ENCODE assay signal across 24 cellular contexts in the genomic region with DNA sequence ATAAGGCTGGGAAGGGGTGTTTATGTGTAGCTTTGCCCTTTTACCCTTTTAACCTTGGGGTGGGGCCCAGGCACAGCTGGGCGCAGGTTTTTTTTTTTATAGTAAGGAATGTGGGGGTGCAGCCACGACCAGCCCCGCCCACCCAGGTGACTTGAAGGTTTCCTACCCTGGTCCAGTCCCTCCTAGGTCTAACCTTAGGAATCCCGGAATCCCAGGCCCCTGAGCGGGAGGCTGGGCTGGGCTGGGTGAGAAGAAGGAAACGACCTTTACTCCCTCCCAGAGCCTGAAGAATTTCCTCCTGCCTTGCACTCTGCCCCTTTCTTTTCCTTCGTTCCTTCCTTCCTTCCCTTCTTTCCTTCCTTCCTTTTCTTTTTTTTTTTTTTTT. TPM values are rescaled to one million over a fixed set of nuclear protein-coding genes. Genes with fewer than 3 reads are reported as not detected.
DNase-seq lines count a peak whose midpoint lies in the region; ATAC-seq, FAIRE-seq and TF ChIP-seq lines count a peak whose summit lies in the region.
"Had no signal": no experiment of that assay in that cellular context is flagged by ENCODE, and none has a peak within 500 bp of the region (broad histone marks: within the 10 kb centered on the region; RNA-seq: fewer than 3 reads in every experiment).

No MANE protein-coding gene starts in this region.

- no peaks in the 10 kb centered on the region for H4K20me1 ChIP-seq in HepG2 (ENCODE audit: insufficient read depth, low read length)

- H2AFZ ChIP-seq in HepG2 (ENCODE audit: low read length), result no peak overlapping the region

- no peak for DNase-seq in HepG2 (ENCODE audit: low spot score)
- no peak for DNase-seq in right lobe of liver
- peak; percentile 89 to 95 for DNase-seq in left colon
- DNase-seq in activated T-cell treated with anti-CD3 and anti-CD28 coated beads, Interleukin-2, amount 50 U/mL, for 48 hours, result no peak
- no peak for DNase-seq in MG63
- no peak for DNase-seq in effector CD4-positive, alpha-beta T cell
- DNase-seq: activated CD4-positive, alpha-beta T cell treated with anti-CD3 and anti-CD28 coated beads, Interleukin-2, amount 50 U/mL, for 1 hour; activated naive CD4-positive, alpha-beta T cell treated with anti-CD3 and anti-CD28 coated beads, Interleukin-2, amount 50 U/mL, for 16 hours; CD8-positive, alpha-beta memory T cell; lower lobe of right lung; naive thymus-derived CD8-positive, alpha-beta T cell; NCI-H1092 treated with DMSO at 0.1 percent for 48 hours; NCI-H2107; NCI-H526; stimulated activated naive CD4-positive, alpha-beta T cell had no signal

- no peaks in the 10 kb centered on the region for H3K9me3 ChIP-seq in HepG2 (ENCODE audit: low read length)
- H3K9me3 ChIP-seq in right lobe of liver, result no peaks in the 10 kb centered on the region
- H3K9me3 ChIP-seq in MG63, result no peaks in the 10 kb centered on the region
- H3K9me3 ChIP-seq: gastroesophageal sphincter, lower lobe of right lung had no signal

- 20% methylated on average over 7 of the region's 7 CpGs for WGBS in HepG2 (ENCODE audit: low lambda C conversion rate)
- WGBS in right lobe of liver (ENCODE audit: insufficient coverage, low coverage, low lambda C conversion rate, missing lambda C conversion rate), result 15% methylated on average over 4 of the region's 7 CpGs

- CTCF ChIA-PET in HepG2 (lab: Yijun Ruan, JAX; ENCODE audit: low intra/inter-chr PET ratio, low total read pairs), result no interaction called here

- no TSS peak for BruUV-seq in HepG2 (replicated peaks; lab: Mats Ljungman, UMichigan)

- in situ Hi-C loops in HepG2 (cut with HindIII; ENCODE audit: extremely low pct_ligation_motif_present, low pct_unique_long_range_greater_than_20kb), result no loop called here

- H3K36me3 ChIP-seq in HepG2 (replicated peaks in 1 of 2; ENCODE audit: control insufficient read depth in 1 of 2, insufficient read depth in 2 of 2, low read length in 2 of 2) (no peaks in the 10 kb centered on the region), right lobe of liver (no peaks in the 10 kb centered on the region), MG63 (no peaks in the 10 kb centered on the region)
- H3K36me3 ChIP-seq: gastroesophageal sphincter, lower lobe of right lung had no signal

- no peak overlapping the region for H3K4me3 ChIP-seq in HepG2 (replicated peaks in 1 of 3; ENCODE audit: insufficient read depth in 1 of 3, low read depth in 2 of 3, low read length in 3 of 3)
- no peak overlapping the region for H3K4me3 ChIP-seq in right lobe of liver
- H3K4me3 ChIP-seq in MG63, result no peak overlapping the region
- H3K4me3 ChIP-seq: gastroesophageal sphincter, GM12878 had no signal

- TF ChIP-seq POLR2A in HepG2 (IDR thresholded peaks at IDR 0.05; ENCODE audit: insufficient read depth in 1 of 2, low read depth in 2 of 2, low read length in 2 of 2), result no peak
- no peak for TF ChIP-seq POLR2A in right lobe of liver (IDR thresholded peaks at IDR 0.05)

- POLR2A ChIA-PET in HepG2 (lab: Yijun Ruan, JAX), result interaction anchor here (1.4 kb wide), 1 partner anchor 12 kb away, joined by 4 read pairs; no protein-coding TSS in a partner anchor

- H3K79me2 ChIP-seq in HepG2 (ENCODE audit: insufficient read depth, low read length), result no peaks in the 10 kb centered on the region

- no peak overlapping the region for H3K9ac ChIP-seq in HepG2 (ENCODE audit: insufficient read depth, low read depth, low read length)

- peak overlapping the region; percentile 7 for H3K27ac ChIP-seq in HepG2 (ENCODE audit: extremely low read length, insufficient read depth, low read length)
- H3K27ac ChIP-seq in right lobe of liver, result no peak overlapping the region
- H3K27ac ChIP-seq: epithelial cell of prostate, gastroesophageal sphincter, lower lobe of right lung had no signal

- no peak for FAIRE-seq in HepG2 (lab: Jason Lieb, UNC)
- FAIRE-seq: colon, GM12878, TTC549 had no signal

- H3K27me3 ChIP-seq in HepG2 (ENCODE audit: control insufficient read depth in 1 of 2, insufficient read depth in 2 of 2, low read length in 2 of 2) (no peaks in the 10 kb centered on the region; a peak in 1 of 5 replicates), right lobe of liver (no peaks in the 10 kb centered on the region), MG63 (peaks cover 2% of the 10 kb centered on the region; the same call in 1 of the 2 replicates)

- TF ChIP-seq EP300 in HepG2 (IDR thresholded peaks at IDR 0.05; ENCODE audit: low read depth in 2 of 2, low read length in 2 of 2) (peak in 1 of 2 experiments; percentile 15; a peak in 1 of 4 replicates), HepG2 (CRISPR knock-in tag; IDR thresholded peaks at IDR 0.05; ENCODE audit: borderline replicate concordance) (no peak)

- TF ChIP-seq RAD21 in HepG2 (CRISPR knock-in tag; IDR thresholded peaks at IDR 0.05), result no peak

- peak overlapping the region; percentile 37; the same call in 1 of the 2 replicates for H3K4me2 ChIP-seq in HepG2 (ENCODE audit: low read depth, low read length)

- ATAC-seq in HepG2, result peak; percentile 38
- ATAC-seq in right lobe of liver, result no peak
- peak; percentile 70 for ATAC-seq in left colon

- intact Hi-C loops in HepG2 (cut with micrococcal nuclease; ENCODE audit: unreplicated experiment), result no loop called here
- intact Hi-C loops in right lobe of liver (cut with DNase I), result no loop called here
- intact Hi-C loops in left colon (cut with DNase I, micrococcal nuclease), result no loop called here

- peaks cover 23% of the 10 kb centered on the region for H3K4me1 ChIP-seq in HepG2 (ENCODE audit: insufficient read depth, low read length)
- peaks cover 0 to 15% (median 6%) of the 10 kb centered on the region in 4 donors for H3K4me1 ChIP-seq in right lobe of liver

- no peak for TF ChIP-seq CTCF in HepG2 (CRISPR knock-in tag; IDR thresholded peaks at IDR 0.05)
- no peak for TF ChIP-seq CTCF in right lobe of liver (IDR thresholded peaks at IDR 0.05)

RNA-seq across cellular contexts. Expression of a gene that starts 12.3 kb away (rescaled TPM):
- 20.6 and 21.5 TPM in 2 replicates for total RNA-seq in HepG2 (2016; rRNA removed; fragmentation: Illumina TruSeq; extraction: Trizol)
- 4.8 and 6.1 TPM in 2 replicates for total RNA-seq in HepG2 (2016; cell fraction: cytosol; rRNA removed; fragmentation: Illumina TruSeq; extraction: Trizol; ENCODE audit: low read depth)
- total RNA-seq in HepG2 (2016; cell fraction: insoluble cytoplasmic fraction; rRNA removed; fragmentation: Illumina TruSeq; extraction: Trizol), result 12.8 and 26.0 TPM in 2 replicates
- total RNA-seq in HepG2 (2016; cell fraction: membrane; rRNA removed; fragmentation: Illumina TruSeq; extraction: Trizol), result 6.5 and 7.3 TPM in 2 replicates
- 21.9 and 26.6 TPM in 2 replicates for total RNA-seq in HepG2 (2016; cell fraction: nucleus; rRNA removed; fragmentation: Illumina TruSeq; extraction: Trizol)
- polyA plus RNA-seq in HepG2 (2011; rRNA removed), result 2.3 and 3.3 TPM in 2 replicates
- 0.60 and 0.95 TPM in 2 replicates for polyA plus RNA-seq in HepG2 (2011; cell fraction: cytosol; rRNA removed)
- 7.0 and 7.9 TPM in 2 replicates for polyA plus RNA-seq in HepG2 (2011; cell fraction: nucleus; rRNA removed)
- polyA plus RNA-seq in HepG2 (2012), result 5.3 and 9.8 TPM in 2 replicates
- 1.8 and 2.4 TPM in 2 replicates for polyA plus RNA-seq in HepG2 (2016; cell fraction: cytosol; fragmentation: Illumina TruSeq; extraction: Trizol; ENCODE audit: low read depth)
- polyA plus RNA-seq in HepG2 (2016; cell fraction: insoluble cytoplasmic fraction; fragmentation: Illumina TruSeq; extraction: Trizol; ENCODE audit: low read depth), result 14.4 and 15.0 TPM in 2 replicates
- polyA plus RNA-seq in HepG2 (2016; cell fraction: membrane; fragmentation: Illumina TruSeq; extraction: Trizol; ENCODE audit: low read depth), result 3.0 and 3.4 TPM in 2 replicates
- 30.0 and 33.5 TPM in 2 replicates for polyA plus RNA-seq in HepG2 (2016; cell fraction: nucleus; fragmentation: Illumina TruSeq; extraction: Trizol; ENCODE audit: insufficient read depth, low read depth)
- polyA minus RNA-seq in HepG2 (2011; rRNA and poly(A)+ RNA removed; ENCODE audit: low replicate concordance), result 4.2 and 4.7 TPM in 2 replicates
- 4.5 and 6.3 TPM in 2 replicates for polyA minus RNA-seq in HepG2 (2011; cell fraction: cytosol; rRNA and poly(A)+ RNA removed)
- polyA minus RNA-seq in HepG2 (2011; cell fraction: nucleus; rRNA and poly(A)+ RNA removed), result 3.5 and 6.6 TPM in 2 replicates
- 10 to 100 TPM in 5 of 6 experiments, 1 to 10 TPM in 1; 7.9 to 27.0 (median 16.5) TPM for total RNA-seq in right lobe of liver
- total RNA-seq in left colon, result 100 to 1,000 TPM; 297 to 343 TPM
- total RNA-seq in MG63 (2014; rRNA removed; shearing (Covaris generic); ENCODE audit: low replicate concordance), result not detected in 2 replicates
- total RNA-seq: A673, pulmonary artery endothelial cell had no signal

RNA-seq across cellular contexts. Expression of a gene that starts 20.3 kb away (rescaled TPM):
- total RNA-seq in HepG2 (2016; rRNA removed; fragmentation: Illumina TruSeq; extraction: Trizol) (4.3 and 5.2 TPM in 2 replicates), right lobe of liver (1 to 10 TPM; 5.3 to 9.8 (median 7.6) TPM), left colon (10 to 100 TPM; 25.1 to 33.1 TPM)
- 7.1 TPM in 2 replicates for total RNA-seq in HepG2 (2016; cell fraction: cytosol; rRNA removed; fragmentation: Illumina TruSeq; extraction: Trizol; ENCODE audit: low read depth)
- 3.5 and 4.4 TPM in 2 replicates for total RNA-seq in HepG2 (2016; cell fraction: insoluble cytoplasmic fraction; rRNA removed; fragmentation: Illumina TruSeq; extraction: Trizol)
- total RNA-seq in HepG2 (2016; cell fraction: membrane; rRNA removed; fragmentation: Illumina TruSeq; extraction: Trizol), result 6.2 and 6.4 TPM in 2 replicates
- total RNA-seq in HepG2 (2016; cell fraction: nucleus; rRNA removed; fragmentation: Illumina TruSeq; extraction: Trizol), result 3.7 and 4.3 TPM in 2 replicates
- 3.6 and 4.8 TPM in 2 replicates for polyA plus RNA-seq in HepG2 (2011; rRNA removed)
- polyA plus RNA-seq in HepG2 (2011; cell fraction: cytosol; rRNA removed), result 1.9 and 2.3 TPM in 2 replicates
- 11.5 and 14.0 TPM in 2 replicates for polyA plus RNA-seq in HepG2 (2011; cell fraction: nucleus; rRNA removed)
- 6.4 and 8.6 TPM in 2 replicates for polyA plus RNA-seq in HepG2 (2012)
- 0.99 and 1.0 TPM in 2 replicates for polyA plus RNA-seq in HepG2 (2016; cell fraction: cytosol; fragmentation: Illumina TruSeq; extraction: Trizol; ENCODE audit: low read depth)
- polyA plus RNA-seq in HepG2 (2016; cell fraction: insoluble cytoplasmic fraction; fragmentation: Illumina TruSeq; extraction: Trizol; ENCODE audit: low read depth), result 6.8 and 10.5 TPM in 2 replicates
- 4.0 and 4.6 TPM in 2 replicates for polyA plus RNA-seq in HepG2 (2016; cell fraction: membrane; fragmentation: Illumina TruSeq; extraction: Trizol; ENCODE audit: low read depth)
- 16.9 and 17.1 TPM in 2 replicates for polyA plus RNA-seq in HepG2 (2016; cell fraction: nucleus; fragmentation: Illumina TruSeq; extraction: Trizol; ENCODE audit: insufficient read depth, low read depth)
- 21.9 and 27.3 TPM in 2 replicates for polyA minus RNA-seq in HepG2 (2011; rRNA and poly(A)+ RNA removed; ENCODE audit: low replicate concordance)
- 6.3 and 12.3 TPM in 2 replicates for polyA minus RNA-seq in HepG2 (2011; cell fraction: cytosol; rRNA and poly(A)+ RNA removed)
- 5.9 and 6.3 TPM in 2 replicates for polyA minus RNA-seq in HepG2 (2011; cell fraction: nucleus; rRNA and poly(A)+ RNA removed)
- 2.8 and 5.6 TPM in 2 replicates for total RNA-seq in MG63 (2014; rRNA removed; shearing (Covaris generic); ENCODE audit: low replicate concordance)

RNA-seq across cellular contexts. Expression of a gene that starts 41.0 kb away (rescaled TPM):
- total RNA-seq in HepG2 (2016; rRNA removed; fragmentation: Illumina TruSeq; extraction: Trizol) (12.9 and 14.3 TPM in 2 replicates), right lobe of liver (10 to 100 TPM; 10.1 to 24.1 (median 12.6) TPM), left colon (10 to 100 TPM; 15.4 to 17.5 TPM)
- 5.4 and 8.4 TPM in 2 replicates for total RNA-seq in HepG2 (2016; cell fraction: cytosol; rRNA removed; fragmentation: Illumina TruSeq; extraction: Trizol; ENCODE audit: low read depth)
- 12.1 and 15.3 TPM in 2 replicates for total RNA-seq in HepG2 (2016; cell fraction: insoluble cytoplasmic fraction; rRNA removed; fragmentation: Illumina TruSeq; extraction: Trizol)
- 9.8 and 12.8 TPM in 2 replicates for total RNA-seq in HepG2 (2016; cell fraction: membrane; rRNA removed; fragmentation: Illumina TruSeq; extraction: Trizol)
- total RNA-seq in HepG2 (2016; cell fraction: nucleus; rRNA removed; fragmentation: Illumina TruSeq; extraction: Trizol), result 10.6 and 14.8 TPM in 2 replicates
- polyA plus RNA-seq in HepG2 (2011; rRNA removed), result 14.2 and 18.7 TPM in 2 replicates
- 6.1 and 12.7 TPM in 2 replicates for polyA plus RNA-seq in HepG2 (2011; cell fraction: cytosol; rRNA removed)
- polyA plus RNA-seq in HepG2 (2011; cell fraction: nucleus; rRNA removed), result 76.0 and 85.8 TPM in 2 replicates
- polyA plus RNA-seq in HepG2 (2012), result 6.8 and 9.1 TPM in 2 replicates
- polyA plus RNA-seq in HepG2 (2016; cell fraction: cytosol; fragmentation: Illumina TruSeq; extraction: Trizol; ENCODE audit: low read depth), result 2.7 and 3.6 TPM in 2 replicates
- 9.5 and 10.3 TPM in 2 replicates for polyA plus RNA-seq in HepG2 (2016; cell fraction: insoluble cytoplasmic fraction; fragmentation: Illumina TruSeq; extraction: Trizol; ENCODE audit: low read depth)
- polyA plus RNA-seq in HepG2 (2016; cell fraction: membrane; fragmentation: Illumina TruSeq; extraction: Trizol; ENCODE audit: low read depth), result 6.0 and 6.1 TPM in 2 replicates
- 28.0 and 28.5 TPM in 2 replicates for polyA plus RNA-seq in HepG2 (2016; cell fraction: nucleus; fragmentation: Illumina TruSeq; extraction: Trizol; ENCODE audit: insufficient read depth, low read depth)
- polyA minus RNA-seq in HepG2 (2011; rRNA and poly(A)+ RNA removed; ENCODE audit: low replicate concordance), result 14.2 and 22.9 TPM in 2 replicates
- 7.5 and 7.9 TPM in 2 replicates for polyA minus RNA-seq in HepG2 (2011; cell fraction: cytosol; rRNA and poly(A)+ RNA removed)
- 15.3 and 18.5 TPM in 2 replicates for polyA minus RNA-seq in HepG2 (2011; cell fraction: nucleus; rRNA and poly(A)+ RNA removed)
- total RNA-seq in MG63 (2014; rRNA removed; shearing (Covaris generic); ENCODE audit: low replicate concordance), result 1.4 and 10.1 TPM in 2 replicates

RNA-seq across cellular contexts. Expression of a gene that starts 42.0 kb away (rescaled TPM):
- total RNA-seq in HepG2 (2016; rRNA removed; fragmentation: Illumina TruSeq; extraction: Trizol) (66.9 and 85.6 TPM in 2 replicates), right lobe of liver (10 to 100 TPM; 52.5 to 81.2 (median 61.9) TPM), left colon (10 to 100 TPM; 64.6 to 67.7 TPM)
- total RNA-seq in HepG2 (2016; cell fraction: cytosol; rRNA removed; fragmentation: Illumina TruSeq; extraction: Trizol; ENCODE audit: low read depth), result 36.4 and 42.5 TPM in 2 replicates
- total RNA-seq in HepG2 (2016; cell fraction: insoluble cytoplasmic fraction; rRNA removed; fragmentation: Illumina TruSeq; extraction: Trizol), result 71.3 and 95.8 TPM in 2 replicates
- total RNA-seq in HepG2 (2016; cell fraction: membrane; rRNA removed; fragmentation: Illumina TruSeq; extraction: Trizol), result 34.6 and 39.3 TPM in 2 replicates
- total RNA-seq in HepG2 (2016; cell fraction: nucleus; rRNA removed; fragmentation: Illumina TruSeq; extraction: Trizol), result 17.6 and 22.0 TPM in 2 replicates
- 36.8 and 37.2 TPM in 2 replicates for polyA plus RNA-seq in HepG2 (2011; rRNA removed)
- polyA plus RNA-seq in HepG2 (2011; cell fraction: cytosol; rRNA removed), result 49.6 and 71.2 TPM in 2 replicates
- polyA plus RNA-seq in HepG2 (2011; cell fraction: nucleus; rRNA removed), result 14.2 and 18.6 TPM in 2 replicates
- 22.5 and 27.7 TPM in 2 replicates for polyA plus RNA-seq in HepG2 (2012)
- 36.7 and 39.3 TPM in 2 replicates for polyA plus RNA-seq in HepG2 (2016; cell fraction: cytosol; fragmentation: Illumina TruSeq; extraction: Trizol; ENCODE audit: low read depth)
- 81.5 and 84.4 TPM in 2 replicates for polyA plus RNA-seq in HepG2 (2016; cell fraction: insoluble cytoplasmic fraction; fragmentation: Illumina TruSeq; extraction: Trizol; ENCODE audit: low read depth)
- polyA plus RNA-seq in HepG2 (2016; cell fraction: membrane; fragmentation: Illumina TruSeq; extraction: Trizol; ENCODE audit: low read depth), result 25.3 and 29.3 TPM in 2 replicates
- 29.4 and 38.4 TPM in 2 replicates for polyA plus RNA-seq in HepG2 (2016; cell fraction: nucleus; fragmentation: Illumina TruSeq; extraction: Trizol; ENCODE audit: insufficient read depth, low read depth)
- polyA minus RNA-seq in HepG2 (2011; rRNA and poly(A)+ RNA removed; ENCODE audit: low replicate concordance), result 6.8 and 14.7 TPM in 2 replicates
- 6.7 and 10.6 TPM in 2 replicates for polyA minus RNA-seq in HepG2 (2011; cell fraction: cytosol; rRNA and poly(A)+ RNA removed)
- 4.5 and 6.2 TPM in 2 replicates for polyA minus RNA-seq in HepG2 (2011; cell fraction: nucleus; rRNA and poly(A)+ RNA removed)
- 47.0 and 55.4 TPM in 2 replicates for total RNA-seq in MG63 (2014; rRNA removed; shearing (Covaris generic); ENCODE audit: low replicate concordance)

RNA-seq across cellular contexts. Expression of a gene that starts 51.5 kb away (rescaled TPM):
- total RNA-seq in HepG2 (2016; rRNA removed; fragmentation: Illumina TruSeq; extraction: Trizol), result not detected in 2 replicates
- total RNA-seq in HepG2 (2016; cell fraction: cytosol; rRNA removed; fragmentation: Illumina TruSeq; extraction: Trizol; ENCODE audit: low read depth), result not detected in 2 replicates
- not detected in 2 replicates for total RNA-seq in HepG2 (2016; cell fraction: insoluble cytoplasmic fraction; rRNA removed; fragmentation: Illumina TruSeq; extraction: Trizol)
- total RNA-seq in HepG2 (2016; cell fraction: membrane; rRNA removed; fragmentation: Illumina TruSeq; extraction: Trizol), result not detected in 2 replicates
- not detected in 2 replicates for total RNA-seq in HepG2 (2016; cell fraction: nucleus; rRNA removed; fragmentation: Illumina TruSeq; extraction: Trizol)
- polyA plus RNA-seq in HepG2 (2011; rRNA removed), result not detected in 2 replicates
- not detected in 2 replicates for polyA plus RNA-seq in HepG2 (2011; cell fraction: cytosol; rRNA removed)
- not detected in 2 replicates for polyA plus RNA-seq in HepG2 (2011; cell fraction: nucleus; rRNA removed)
- polyA plus RNA-seq in HepG2 (2012), result not detected in 2 replicates
- polyA plus RNA-seq in HepG2 (2016; cell fraction: cytosol; fragmentation: Illumina TruSeq; extraction: Trizol; ENCODE audit: low read depth), result not detected in 2 replicates
- not detected in 2 replicates for polyA plus RNA-seq in HepG2 (2016; cell fraction: insoluble cytoplasmic fraction; fragmentation: Illumina TruSeq; extraction: Trizol; ENCODE audit: low read depth)
- polyA plus RNA-seq in HepG2 (2016; cell fraction: membrane; fragmentation: Illumina TruSeq; extraction: Trizol; ENCODE audit: low read depth), result not detected in 2 replicates
- polyA plus RNA-seq in HepG2 (2016; cell fraction: nucleus; fragmentation: Illumina TruSeq; extraction: Trizol; ENCODE audit: insufficient read depth, low read depth), result not detected in 2 replicates
- not detected in 2 replicates for polyA minus RNA-seq in HepG2 (2011; rRNA and poly(A)+ RNA removed; ENCODE audit: low replicate concordance)
- polyA minus RNA-seq in HepG2 (2011; cell fraction: cytosol; rRNA and poly(A)+ RNA removed), result not detected in 2 replicates
- polyA minus RNA-seq in HepG2 (2011; cell fraction: nucleus; rRNA and poly(A)+ RNA removed), result not detected in 2 replicates
- total RNA-seq in right lobe of liver, result not detected
- not detected for total RNA-seq in left colon
- not detected in 2 replicates for total RNA-seq in MG63 (2014; rRNA removed; shearing (Covaris generic); ENCODE audit: low replicate concordance)
- total RNA-seq: A673; CD8-positive, alpha-beta memory T cell; gastroesophageal sphincter; GM12878; lower lobe of right lung; naive thymus-derived CD8-positive, alpha-beta T cell; pulmonary artery endothelial cell; ureter had no signal
- polyA plus RNA-seq: CD8-positive, alpha-beta memory T cell; GM12878; IgD-negative memory B cell; naive thymus-derived CD8-positive, alpha-beta T cell had no signal

Comparison
In these comparisons a context has a peak if more than half of its experiments do, and no peak if none do; other contexts are left out.
1. ATAC-seq: peak in HepG2 (single experiment) and left colon (single experiment); none in right lobe of liver (0 of 4).
2. DNase-seq: peak in left colon (2 of 2); none in HepG2 (single experiment), right lobe of liver (0 of 3), activated T-cell treated with anti-CD3 and anti-CD28 coated beads, Interleukin-2, amount 50 U/mL, for 48 hours (0 of 2), MG63 (single experiment) and effector CD4-positive, alpha-beta T cell (single experiment).
3. RNA of a gene that starts 12.3 kb away (total RNA-seq): 297 to 343 TPM in left colon; 4.8 to 26.6 TPM in HepG2, 7.9 to 27.0 TPM in right lobe of liver and not detected in MG63; every median in the first group is over 10 times any median in the second.